Comparison of ENCODE assay signal across 16 cellular contexts in genomic region chr19:4839192-4839591, GRCh38. TPM values are rescaled to one million over a fixed set of nuclear protein-coding genes. Genes with fewer than 3 reads are reported as not detected.
DNase-seq lines count a peak whose midpoint lies in the region; ATAC-seq and TF ChIP-seq lines count a peak whose summit lies in the region.
"Had no signal": no experiment of that assay in that cellular context is flagged by ENCODE, and none has a peak within 500 bp of the region (broad histone marks: within the 10 kb centered on the region; RNA-seq: fewer than 3 reads in every experiment).

No MANE protein-coding gene starts in this region.

- H3K27ac Mint-ChIP-seq in Caco-2 (ENCODE audit: unreplicated experiment) (peak overlapping the region; percentile 39), nephron progenitor cell (peak overlapping the region; percentile 36)
- H3K27ac Mint-ChIP-seq in stimulated activated memory B cell treated with anti-CD40 and anti-IgM and Interleukin-4, amounts not matched to agents 10 μg/mL and 1 μg/mL and 100 μg/mL, for 72 hours: peak overlapping the region; percentile 26
- H3K27ac Mint-ChIP-seq: B cell, HFFc6 had no signal

- no TSS peak for BruUV-seq in Caco-2 (replicated peaks; lab: Mats Ljungman, UMichigan)

- H3K27me3 ChIP-seq in Caco-2 (replicated peaks; ENCODE audit: control insufficient read depth, insufficient read depth, low read length): no peaks in the 10 kb centered on the region

- CTCF ChIA-PET in Caco-2 (lab: Charles Lee): no interaction called here
- CTCF ChIA-PET in RWPE1 (lab: Yijun Ruan, JAX): no interaction called here

- H3K4me3 ChIP-seq in Caco-2 (ENCODE audit: low read depth, low read length): no peak overlapping the region

- no peaks in the 10 kb centered on the region for H3K4me1 ChIP-seq in Caco-2

- POLR2A ChIA-PET in Caco-2 (lab: Charles Lee): no interaction called here
- POLR2A ChIA-PET in RWPE1 (lab: Yijun Ruan, JAX; ENCODE audit: low non-redundant PET): interaction anchor here (0.7 kb wide), 1 partner anchor 783 kb away, joined by 3 read pairs; no protein-coding TSS in a partner anchor

- no peaks in the 10 kb centered on the region for H3K9me3 Mint-ChIP-seq in Caco-2 (ENCODE audit: unreplicated experiment)
- no peaks in the 10 kb centered on the region for H3K9me3 Mint-ChIP-seq in nephron progenitor cell
- no peaks in the 10 kb centered on the region for H3K9me3 Mint-ChIP-seq in stimulated activated memory B cell treated with anti-CD40 and anti-IgM and Interleukin-4, amounts not matched to agents 10 μg/mL and 1 μg/mL and 100 μg/mL, for 72 hours
- H3K9me3 Mint-ChIP-seq: CD4-positive, alpha-beta memory T cell; HFFc6 had no signal

- H3K36me3 ChIP-seq in Caco-2 (ENCODE audit: control insufficient read depth, insufficient read depth, low read length): no peaks in the 10 kb centered on the region

- H3K4me3 Mint-ChIP-seq in Caco-2 (ENCODE audit: unreplicated experiment): no peak overlapping the region
- no peak overlapping the region for H3K4me3 Mint-ChIP-seq in nephron progenitor cell
- no peak overlapping the region for H3K4me3 Mint-ChIP-seq in stimulated activated memory B cell treated with anti-CD40 and anti-IgM and Interleukin-4, amounts not matched to agents 10 μg/mL and 1 μg/mL and 100 μg/mL, for 72 hours
- H3K4me3 Mint-ChIP-seq: B cell; CD4-positive, alpha-beta memory T cell; HFFc6 had no signal

- no peaks in the 10 kb centered on the region for H3K9me3 ChIP-seq in Caco-2

- no peak for DNase-seq in Caco-2
- no peak for DNase-seq in RWPE1 (ENCODE audit: low spot score)
- no peak for DNase-seq in nephron progenitor cell
- no peak for DNase-seq in NCI-H1436 (lab: John Stamatoyannopoulos, UW)
- no peak for DNase-seq in mucosa of gallbladder (ENCODE audit: low spot score)
- DNase-seq in pons (ENCODE audit: low spot score): no peak
- DNase-seq: C1 segment of cervical spinal cord; CD4-positive, alpha-beta memory T cell; DMS153; DMS79 treated with DMSO at 0.1 percent for 48 hours; EL; GOT3; HCEC 1CT; HFFc6 had no signal

- H3K27ac ChIP-seq in RWPE1: peak overlapping the region; percentile 13; the same call in 1 of the 2 replicates

- H3K4me1 Mint-ChIP-seq in Caco-2 (ENCODE audit: low read depth, unreplicated experiment) (no peaks in the 10 kb centered on the region), nephron progenitor cell (peaks cover 7% of the 10 kb centered on the region)
- peaks cover 18% of the 10 kb centered on the region for H3K4me1 Mint-ChIP-seq in stimulated activated memory B cell treated with anti-CD40 and anti-IgM and Interleukin-4, amounts not matched to agents 10 μg/mL and 1 μg/mL and 100 μg/mL, for 72 hours

- no peak for TF ChIP-seq CTCF in Caco-2 (IDR thresholded peaks at IDR 0.05; ENCODE audit: insufficient read depth in 1 of 2, low read depth in 1 of 2, low read length in 1 of 2, severe bottlenecking in 1 of 2, unreplicated experiment in 1 of 2)
- no peak for TF ChIP-seq CTCF in RWPE1 (conservative IDR thresholded peaks at IDR 0.05; ENCODE audit: low read depth)
- no peak for TF ChIP-seq CTCF in nephron progenitor cell (IDR thresholded peaks at IDR 0.05)

- no peak for ATAC-seq in stimulated activated memory B cell treated with anti-CD40 and anti-IgM and Interleukin-4, amounts not matched to agents 10 μg/mL and 1 μg/mL and 100 μg/mL, for 72 hours

- intact Hi-C loops in Caco-2 (cut with micrococcal nuclease; ENCODE audit: unreplicated experiment): no loop called here

- H3K27me3 Mint-ChIP-seq in Caco-2 (ENCODE audit: insufficient read depth, unreplicated experiment) (no peaks in the 10 kb centered on the region), nephron progenitor cell (ENCODE audit: low read depth, poor library complexity) (peaks cover 10% of the 10 kb centered on the region)
- no peaks in the 10 kb centered on the region for H3K27me3 Mint-ChIP-seq in stimulated activated memory B cell treated with anti-CD40 and anti-IgM and Interleukin-4, amounts not matched to agents 10 μg/mL and 1 μg/mL and 100 μg/mL, for 72 hours
- H3K27me3 Mint-ChIP-seq: B cell; CD4-positive, alpha-beta memory T cell had no signal

- H3K36me3 Mint-ChIP-seq in Caco-2 (ENCODE audit: insufficient read depth, unreplicated experiment) (peaks cover 58% of the 10 kb centered on the region), nephron progenitor cell (ENCODE audit: low read depth) (peaks cover 69% of the 10 kb centered on the region)
- H3K36me3 Mint-ChIP-seq in stimulated activated memory B cell treated with anti-CD40 and anti-IgM and Interleukin-4, amounts not matched to agents 10 μg/mL and 1 μg/mL and 100 μg/mL, for 72 hours: peaks cover 45% of the 10 kb centered on the region

RNA-seq across cellular contexts. Expression of gene TICAM1, which starts 7.7 kb away (rescaled TPM):
- total RNA-seq in Caco-2 (2022) (6.0 and 7.5 TPM in 2 replicates), mucosa of gallbladder (26.8 TPM)

RNA-seq across cellular contexts. Expression of gene PLIN3, which starts 28.3 kb away (rescaled TPM):
- total RNA-seq in Caco-2 (2022): 60.2 and 63.8 TPM in 2 replicates
- total RNA-seq in mucosa of gallbladder: 60.2 TPM

RNA-seq across cellular contexts. Expression of gene FEM1A, which starts 47.7 kb away (rescaled TPM):
- total RNA-seq in Caco-2 (2022) (12.9 and 13.4 TPM in 2 replicates), mucosa of gallbladder (10.0 TPM)
